Comparison of ENCODE assay signal across 16 cellular contexts in the genomic region with DNA sequence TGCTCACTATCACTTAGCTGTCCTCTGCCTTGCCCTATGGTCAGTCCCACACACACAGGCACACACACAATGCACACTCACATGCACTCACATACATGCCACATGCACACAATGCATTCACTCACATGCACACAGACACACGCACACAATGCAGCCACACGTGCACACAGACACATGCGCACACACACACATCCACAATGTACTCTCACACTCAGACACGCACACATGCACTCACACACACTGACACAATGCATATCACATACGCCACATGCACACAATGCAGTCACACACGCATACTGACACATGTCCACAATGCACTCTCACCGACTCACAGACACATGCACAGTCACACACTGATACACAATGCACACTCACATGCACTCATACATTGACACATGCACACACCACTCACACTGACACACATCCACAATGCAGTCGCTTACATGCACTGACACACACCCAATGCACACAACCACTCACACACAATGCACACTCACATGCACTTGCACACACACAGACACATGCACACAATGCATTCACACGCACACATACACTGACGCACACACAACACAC.
DNase-seq lines count a peak whose midpoint lies in the region; ATAC-seq, FAIRE-seq and TF ChIP-seq lines count a peak whose summit lies in the region.
"Had no signal": no experiment of that assay in that cellular context is flagged by ENCODE, and none has a peak within 500 bp of the region (broad histone marks: within the 10 kb centered on the region; RNA-seq: fewer than 3 reads in every experiment).

No MANE protein-coding gene starts in this region.

- CTCF ChIA-PET in H1 (lab: Charles Lee; ENCODE audit: partially characterized antibody): interaction anchor here (1.1 to 2.4 kb wide), 7 partner anchors 17 to 227 kb away, joined by 3 to 9 read pairs (median 5); no protein-coding TSS in a partner anchor

- H2AFZ ChIP-seq in H1 (ENCODE audit: low read length): no peak overlapping the region
- no peak overlapping the region for H2AFZ ChIP-seq in trophoblast cell (ENCODE audit: insufficient read depth, low read length, poor library complexity)
- H2AFZ ChIP-seq: GM23248 had no signal

- H3K79me2 ChIP-seq in H1 (ENCODE audit: control insufficient read depth in 1 of 2, insufficient read depth in 2 of 2, low read length in 2 of 2) (peaks cover 0 to 2% of the 10 kb centered on the region in 2 experiments; a peak in 1 of 4 replicates), trophoblast cell (ENCODE audit: control insufficient read depth, insufficient read depth, low read length, poor library complexity) (no peaks in the 10 kb centered on the region)

- peaks cover 9% of the 10 kb centered on the region for H3K79me1 ChIP-seq in H1 (ENCODE audit: low read depth, low read length)
- H3K79me1 ChIP-seq in trophoblast cell (ENCODE audit: low read length): no peaks in the 10 kb centered on the region

- H3K23me2 ChIP-seq in H1 (ENCODE audit: low read depth, low read length): peaks cover 7% of the 10 kb centered on the region

- no peak for ATAC-seq in activated T-cell treated with anti-CD3 and anti-CD28 coated beads, Interleukin-2, amount 50 U/mL, for 4 hours

- H3K23ac ChIP-seq in H1 (ENCODE audit: insufficient read length) (no peak overlapping the region), trophoblast cell (ENCODE audit: low read length) (no peak overlapping the region)

- H2BK120ac ChIP-seq in H1 (replicated peaks; ENCODE audit: low read depth, low read length) (peak overlapping the region; percentile 78), trophoblast cell (ENCODE audit: insufficient read depth, low read length, poor library complexity) (no peak overlapping the region)

- peak overlapping the region; percentile 59; the same call in 1 of the 2 replicates for H2AK5ac ChIP-seq in H1 (ENCODE audit: low read depth, low read length)
- H2AK5ac ChIP-seq in trophoblast cell (ENCODE audit: low read length): no peak overlapping the region

- H3K4ac ChIP-seq in H1 (replicated peaks; ENCODE audit: insufficient read length, low read depth, low read length) (no peak overlapping the region), trophoblast cell (ENCODE audit: low read depth, low read length) (no peak overlapping the region)

- FAIRE-seq in HTR-8/SVneo (lab: Jason Lieb, UNC) (peak; percentile 87), H1 (lab: Jason Lieb, UNC) (no peak)

- H3K9ac ChIP-seq in BLaER1 (no peak overlapping the region), H1 (replicated peaks in 1 of 4; ENCODE audit: extremely low read depth in 1 of 4, low read depth in 3 of 4, low read length in 3 of 4) (no peak overlapping the region), trophoblast cell (ENCODE audit: low read length) (no peak overlapping the region)
- H3K9ac ChIP-seq: GM23248, KMS-11 had no signal

- H3K18ac ChIP-seq in H1 (ENCODE audit: extremely low read depth, low read length) (no peak overlapping the region), trophoblast cell (ENCODE audit: low read length) (no peak overlapping the region)

- POLR2A ChIA-PET in H1 (lab: Charles Lee; ENCODE audit: partially characterized antibody): interaction anchor here (1.3 kb wide), 1 partner anchor 8 kb away, joined by 3 read pairs; no protein-coding TSS in a partner anchor

- H2BK12ac ChIP-seq in H1 (ENCODE audit: low read depth, low read length) (peak overlapping the region; percentile 86; the same call in 1 of the 2 replicates), trophoblast cell (ENCODE audit: low read length) (no peak overlapping the region)

- 0 out of 2 replicates have a peak overlapping the region, but pooled peaks have one; percentile 10 for H2BK15ac ChIP-seq in H1 (ENCODE audit: low read length)

- H3K4me3 ChIP-seq in BLaER1 (no peak overlapping the region), H1 (ENCODE audit: extremely low read depth in 1 of 4, insufficient read depth in 2 of 4, low read depth in 3 of 4, low read length in 4 of 4) (no peak overlapping the region), trophoblast cell (ENCODE audit: low read depth, low read length) (peak overlapping the region; percentile 53), uterus (no peak overlapping the region)
- H3K4me3 ChIP-seq: GM23248 had no signal

- peak overlapping the region; percentile 49 for H3K14ac ChIP-seq in H1 (ENCODE audit: insufficient read length)
- H3K14ac ChIP-seq in trophoblast cell (ENCODE audit: low read length): no peak overlapping the region

- no peaks in the 10 kb centered on the region for H3K9me3 ChIP-seq in BLaER1
- H3K9me3 ChIP-seq in H1 (ENCODE audit: insufficient read depth in 2 of 2, low read depth in 1 of 2, low read length in 1 of 2): no peaks in the 10 kb centered on the region
- H3K9me3 ChIP-seq in trophoblast cell (ENCODE audit: insufficient read depth, low read depth, low read length): peaks cover 3% of the 10 kb centered on the region
- no peaks in the 10 kb centered on the region for H3K9me3 ChIP-seq in uterus

- H3K4me1 Mint-ChIP-seq in activated T-cell treated with anti-CD3 and anti-CD28 coated beads, Interleukin-2, amount 50 U/mL, for 4 hours (ENCODE audit: low read depth): no peaks in the 10 kb centered on the region

- TF ChIP-seq CTCF in H1 (IDR thresholded peaks at IDR 0.05; ENCODE audit: control extremely low read depth in 1 of 3, insufficient read depth in 1 of 3, low read depth in 1 of 3, low read length in 3 of 3) (no peak), uterus (IDR thresholded peaks at IDR 0.05) (no peak)

- H3K4me3 Mint-ChIP-seq in activated T-cell treated with anti-CD3 and anti-CD28 coated beads, Interleukin-2, amount 50 U/mL, for 4 hours: no peak overlapping the region
- H3K4me3 Mint-ChIP-seq: CD4-positive, alpha-beta T cell had no signal

- no peaks in the 10 kb centered on the region for H3K36me3 ChIP-seq in BLaER1
- no peaks in the 10 kb centered on the region; a peak in 1 of 8 replicates for H3K36me3 ChIP-seq in H1 (ENCODE audit: control insufficient read depth in 2 of 4, insufficient read depth in 4 of 4, low read length in 3 of 4)
- no peaks in the 10 kb centered on the region for H3K36me3 ChIP-seq in trophoblast cell (ENCODE audit: control insufficient read depth in 1 of 2, insufficient read depth in 2 of 2, low read length in 2 of 2)
- H3K36me3 ChIP-seq in uterus: no peaks in the 10 kb centered on the region

- TF ChIP-seq RAD21 in H1 (IDR thresholded peaks at IDR 0.05 in 1 of 2, conservative IDR thresholded peaks at IDR 0.05 in 1 of 2; ENCODE audit: low read depth in 2 of 2, low read length in 2 of 2): no peak

- no peak overlapping the region for H4K12ac ChIP-seq in trophoblast cell (ENCODE audit: low read depth, low read length)

- no peak overlapping the region for H4K5ac ChIP-seq in H1 (ENCODE audit: insufficient read length, low read depth, low read length)

- peaks cover 39% of the 10 kb centered on the region for H3K4me1 ChIP-seq in BLaER1
- peaks cover 0 to 3% (median 0%) of the 10 kb centered on the region in 4 experiments; a peak in 2 of 7 replicates for H3K4me1 ChIP-seq in H1 (replicated peaks in 1 of 4; ENCODE audit: control insufficient read depth in 3 of 4, insufficient read depth in 4 of 4, low read length in 3 of 4)
- no peaks in the 10 kb centered on the region for H3K4me1 ChIP-seq in trophoblast cell (ENCODE audit: control insufficient read depth in 1 of 2, insufficient read depth in 2 of 2, low read length in 2 of 2)
- H3K4me1 ChIP-seq in uterus: no peaks in the 10 kb centered on the region

- no peak overlapping the region for H2BK20ac ChIP-seq in H1 (ENCODE audit: low read length)

- H4K8ac ChIP-seq in H1 (ENCODE audit: extremely low read depth, insufficient read depth, low read length) (0 out of 2 replicates have a peak overlapping the region, but pooled peaks have one; percentile 5), trophoblast cell (ENCODE audit: low read depth, low read length) (no peak overlapping the region)

- H3K9me3 Mint-ChIP-seq in activated T-cell treated with anti-CD3 and anti-CD28 coated beads, Interleukin-2, amount 50 U/mL, for 4 hours: no peaks in the 10 kb centered on the region
- H3K9me3 Mint-ChIP-seq: CD4-positive, alpha-beta T cell had no signal

- 90% methylated on average over 9 of the region's 10 CpGs; no CpG with 5 or more reads in 1 of the 2 experiments for WGBS in H1 (ENCODE audit: extremely low coverage in 1 of 2, insufficient coverage in 1 of 2, insufficient read length in 1 of 2, insufficient replicate concordance in 2 of 2, low coverage in 1 of 2, low lambda C conversion rate in 2 of 2, missing lambda C conversion rate in 1 of 2), 2 experiments
- no CpG with 5 or more reads among the region's 10 CpGs for WGBS in trophoblast cell (ENCODE audit: extremely low coverage, insufficient coverage, insufficient read length)

- TF ChIP-seq POLR2A in H1 (IDR thresholded peaks at IDR 0.05; ENCODE audit: control extremely low read depth in 1 of 2, low read depth in 2 of 2, low read length in 2 of 2): no peak
- TF ChIP-seq POLR2A in uterus (IDR thresholded peaks at IDR 0.05): no peak

- no peak for TF ChIP-seq EP300 in H1 (IDR thresholded peaks at IDR 0.05; ENCODE audit: borderline replicate concordance in 1 of 2, low read depth in 2 of 2, low read length in 2 of 2)

- H3K56ac ChIP-seq in H1 (replicated peaks; ENCODE audit: insufficient read length, low read depth, low read length): no peak overlapping the region

- H2BK5ac ChIP-seq in H1 (ENCODE audit: low read depth, low read length) (peak overlapping the region; percentile 55; the same call in 1 of the 2 replicates), trophoblast cell (ENCODE audit: low read depth, low read length, poor library complexity) (no peak overlapping the region)

- H3K27me3 Mint-ChIP-seq in activated T-cell treated with anti-CD3 and anti-CD28 coated beads, Interleukin-2, amount 50 U/mL, for 4 hours (ENCODE audit: low read depth): peaks cover 5% of the 10 kb centered on the region
- H3K27me3 Mint-ChIP-seq: CD4-positive, alpha-beta T cell had no signal

- no peak for DNase-seq in HTR-8/SVneo (ENCODE audit: insufficient read length, low spot score)
- no peak for DNase-seq in H1 (ENCODE audit: low read depth in 1 of 2, low spot score in 2 of 2)
- DNase-seq in trophoblast cell: no peak
- DNase-seq in NCI-H1417 treated with DMSO at 0.1 percent for 48 hours (lab: John Stamatoyannopoulos, UW): no peak
- DNase-seq in activated T-cell treated with anti-CD3 and anti-CD28 coated beads, Interleukin-2, amount 50 U/mL, for 4 hours: no peak
- DNase-seq in uterus: no peak
- DNase-seq: ACHN; C1 segment of cervical spinal cord; CD4-positive, alpha-beta T cell; DMS79 treated with DMSO at 0.1 percent for 48 hours; EL; GDM1; GM23248; H7 had no signal

- H4K91ac ChIP-seq in H1 (replicated peaks; ENCODE audit: insufficient read length, low read length): peak overlapping the region; percentile 80
- no peak overlapping the region for H4K91ac ChIP-seq in trophoblast cell (ENCODE audit: low read depth, low read length)

- intact Hi-C loops in uterus (cut with DNase I; ENCODE audit: low total_unique reads): no loop called here

- peak overlapping the region; percentile 45; the same call in 1 of the 2 replicates for H3K4me2 ChIP-seq in BLaER1
- H3K4me2 ChIP-seq in H1 (ENCODE audit: insufficient read depth in 1 of 2, low read depth in 2 of 2, low read length in 2 of 2): no peak overlapping the region
- H3K4me2 ChIP-seq in trophoblast cell (ENCODE audit: low read length): no peak overlapping the region
- H3K4me2 ChIP-seq: KMS-11 had no signal

- H3K36me3 Mint-ChIP-seq in activated T-cell treated with anti-CD3 and anti-CD28 coated beads, Interleukin-2, amount 50 U/mL, for 4 hours (ENCODE audit: insufficient read depth): no peaks in the 10 kb centered on the region

- H3K27ac ChIP-seq in BLaER1 (no peak overlapping the region), H1 (ENCODE audit: low read depth, low read length) (no peak overlapping the region), trophoblast cell (ENCODE audit: low read depth, low read length) (no peak overlapping the region), uterus (no peak overlapping the region)
- H3K27ac ChIP-seq: GM23248, KMS-11 had no signal

- H3K27me3 ChIP-seq in BLaER1 (peaks cover 22% of the 10 kb centered on the region), H1 (replicated peaks in 1 of 4; ENCODE audit: control insufficient read depth in 3 of 4, extremely low read depth in 1 of 4, insufficient read depth in 3 of 4, low read length in 3 of 4) (no peaks in the 10 kb centered on the region), trophoblast cell (ENCODE audit: insufficient read depth, low read length) (no peaks in the 10 kb centered on the region), uterus (no peaks in the 10 kb centered on the region)

- no peaks in the 10 kb centered on the region for H4K20me1 ChIP-seq in BLaER1
- peaks cover 0 to 13% of the 10 kb centered on the region in 2 experiments for H4K20me1 ChIP-seq in H1 (replicated peaks in 1 of 2; ENCODE audit: control insufficient read depth in 1 of 2, insufficient read depth in 2 of 2, low read length in 2 of 2)
